8 cellular contexts compared by ENCODE assay signal in the genomic region with DNA sequence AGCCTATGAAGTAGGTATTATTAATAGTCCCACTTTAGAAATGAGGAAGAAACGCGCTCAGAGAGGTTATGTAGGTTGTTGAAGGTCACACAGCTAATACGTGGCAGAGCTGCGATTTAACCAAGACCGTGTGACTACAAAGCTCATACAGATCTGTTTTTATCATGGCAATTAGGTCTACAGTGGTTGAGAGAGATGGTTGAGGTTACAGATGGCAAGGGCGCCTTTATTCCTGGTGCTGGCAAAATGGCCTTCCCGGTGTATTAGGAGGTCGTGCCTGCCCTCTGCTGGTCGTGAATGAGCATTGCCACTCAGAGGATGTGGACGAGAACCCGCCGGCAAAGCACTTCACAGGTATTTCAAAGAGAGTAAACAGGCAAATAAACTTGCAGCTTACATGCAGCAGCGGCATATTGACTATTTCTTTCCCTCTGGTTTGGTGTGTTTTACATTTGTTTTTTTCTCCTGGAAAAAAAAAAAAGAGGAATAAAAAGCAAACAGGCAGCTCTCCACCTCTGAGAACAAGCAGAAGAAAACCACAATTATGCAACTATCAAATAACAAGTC.
A peak's percentile ranks its signal among the peaks of the same experiment; 100 is the strongest.
DNase-seq lines count a peak whose midpoint lies in the region; ATAC-seq and TF ChIP-seq lines count a peak whose summit lies in the region.

No MANE protein-coding gene starts in this region.

- H3K4me3 Mint-ChIP-seq in activated CD4-positive, alpha-beta T cell treated with anti-CD3 and anti-CD28 coated beads, Interleukin-2, amount 10 ng/mL, durations not matched to agents 24 days and 14 days: no peak overlapping the region

- peak; percentile 89 for TF ChIP-seq CTCF in GM10266 (IDR thresholded peaks at IDR 0.05; ENCODE audit: control insufficient read depth, insufficient read depth, low read depth, missing control alignments)
- TF ChIP-seq CTCF in lower leg skin (IDR thresholded peaks at IDR 0.05): peak in 1 of 3 donors; percentile 51

- DNase-seq in GM10266 (ENCODE audit: extremely low spot score) (peak; percentile 64), NCI-H524 treated with DMSO at 0.1 percent for 48 hours (lab: John Stamatoyannopoulos, UW) (peak; percentile 67), dedifferentiated amniotic fluid mesenchymal stem cell (ENCODE audit: extremely low spot score) (peak; percentile 74), lower leg skin (ENCODE audit: low spot score in 2 of 2) (peak; percentile 49 to 91)
- peak; percentile 86 for DNase-seq in activated CD4-positive, alpha-beta T cell treated with anti-CD3 and anti-CD28 coated beads, Interleukin-2, amount 10 ng/mL, durations not matched to agents 24 days and 14 days
- peak; percentile 21 for DNase-seq in stimulated activated CD8-positive, alpha-beta memory T cell treated with anti-CD3 and anti-CD28 coated beads, Interleukin-12 subunit alpha, Interleukin-12 subunit beta, amount 100 ng/mL, for 1 hour (ENCODE audit: low read depth)

- TF ChIP-seq POLR2A in lower leg skin (IDR thresholded peaks at IDR 0.05): no peak

- ATAC-seq in HG03196 (IDR thresholded peaks at IDR 0.05; ENCODE audit: unreplicated experiment) (peak; percentile 58), HG02938 (IDR thresholded peaks at IDR 0.05; ENCODE audit: unreplicated experiment) (no peak)

- H3K4me3 ChIP-seq in lower leg skin (ENCODE audit: low read depth, poor library complexity, severe bottlenecking): no peak overlapping the region

- no peaks in the 10 kb centered on the region for H3K36me3 Mint-ChIP-seq in activated CD4-positive, alpha-beta T cell treated with anti-CD3 and anti-CD28 coated beads, Interleukin-2, amount 10 ng/mL, durations not matched to agents 24 days and 14 days (ENCODE audit: low read depth)

- no peaks in the 10 kb centered on the region for H3K4me1 Mint-ChIP-seq in activated CD4-positive, alpha-beta T cell treated with anti-CD3 and anti-CD28 coated beads, Interleukin-2, amount 10 ng/mL, durations not matched to agents 24 days and 14 days

- 16 to 20% methylated on average over 13 of the region's 13 CpGs for WGBS in lower leg skin, 2 donors

- intact Hi-C loops in activated CD4-positive, alpha-beta T cell treated with anti-CD3 and anti-CD28 coated beads, Interleukin-2, amount 10 ng/mL, durations not matched to agents 24 days and 14 days (cut with micrococcal nuclease): loop anchor here (1.0 kb wide), 2 partner anchors 356 to 780 kb away; no protein-coding TSS in a partner anchor
- intact Hi-C loops in lower leg skin (cut with DNase I; ENCODE audit: low total_unique reads): loop anchor here (5.0 kb wide), 1 partner anchor 781 kb away; no protein-coding TSS in a partner anchor

- no peaks in the 10 kb centered on the region for H3K9me3 Mint-ChIP-seq in activated CD4-positive, alpha-beta T cell treated with anti-CD3 and anti-CD28 coated beads, Interleukin-2, amount 10 ng/mL, durations not matched to agents 24 days and 14 days

- H3K27me3 Mint-ChIP-seq in activated CD4-positive, alpha-beta T cell treated with anti-CD3 and anti-CD28 coated beads, Interleukin-2, amount 10 ng/mL, durations not matched to agents 24 days and 14 days: peaks cover 25% of the 10 kb centered on the region

- no peak overlapping the region for H3K27ac Mint-ChIP-seq in activated CD4-positive, alpha-beta T cell treated with anti-CD3 and anti-CD28 coated beads, Interleukin-2, amount 10 ng/mL, durations not matched to agents 24 days and 14 days

Comparison
In these comparisons a context has a peak if more than half of its experiments do, and no peak if none do; other contexts are left out.
1. DNase-seq: peak in every context shown above with its lines; median percentile 86 in activated CD4-positive, alpha-beta T cell treated with anti-CD3 and anti-CD28 coated beads, Interleukin-2, amount 10 ng/mL, durations not matched to agents 24 days and 14 days; 74 in dedifferentiated amniotic fluid mesenchymal stem cell; 70 in lower leg skin; 67 in NCI-H524 treated with DMSO at 0.1 percent for 48 hours; 64 in GM10266; 21 in stimulated activated CD8-positive, alpha-beta memory T cell treated with anti-CD3 and anti-CD28 coated beads, Interleukin-12 subunit alpha, Interleukin-12 subunit beta, amount 100 ng/mL, for 1 hour.